ENCODE assay signal across 31 cellular contexts in the genomic region with DNA sequence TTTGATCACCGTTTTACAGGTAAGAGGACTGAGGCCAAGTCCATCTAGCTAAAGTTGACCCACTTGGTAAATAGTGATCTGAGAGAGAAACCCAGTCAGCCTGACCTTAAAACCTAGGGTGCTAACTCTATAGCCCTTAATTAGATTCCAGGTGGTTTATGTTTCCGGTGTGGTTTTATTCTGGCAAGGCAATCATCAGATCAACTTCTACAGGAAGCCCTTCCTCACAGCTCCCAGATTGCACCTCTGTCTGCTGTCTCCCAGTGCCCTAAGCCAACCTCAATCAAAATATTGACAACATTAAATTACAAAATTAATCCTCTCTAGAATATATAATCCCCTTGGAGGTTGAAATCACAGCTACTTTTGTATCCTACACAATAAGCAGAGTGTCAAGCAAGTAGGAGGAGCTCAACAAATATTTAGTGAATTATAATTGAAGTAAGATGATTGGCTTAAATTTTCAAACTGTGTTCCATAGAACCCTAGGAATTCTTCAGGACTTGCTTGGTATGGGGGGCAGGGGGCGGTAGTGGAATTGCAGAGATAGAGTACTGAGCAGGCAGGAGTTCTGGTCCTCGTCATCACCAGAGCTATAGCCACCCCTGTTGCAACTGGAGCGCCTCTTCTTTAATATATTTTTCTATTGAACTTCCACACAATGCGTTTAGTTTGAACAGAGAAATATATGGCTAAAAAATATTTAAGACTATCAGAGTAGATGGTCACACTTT.
"Had no signal": no experiment of that assay in that cellular context is flagged by ENCODE, and none has a peak within 500 bp of the region (broad histone marks: within the 10 kb centered on the region; RNA-seq: fewer than 3 reads in every experiment).

No MANE protein-coding gene starts in this region.

- H3K4me3 ChIP-seq: ascending aorta, cardiac muscle cell, colonic mucosa, gastrocnemius medialis, pancreas, psoas muscle, right atrium auricular region, smooth muscle cell, stomach, thyroid gland, upper lobe of left lung, vagina had no signal

- H3K36me3 Mint-ChIP-seq: activated naive CD8-positive, alpha-beta T cell; brain; stimulated activated naive B cell treated with anti-CD40 and anti-IgM and Interleukin-4, amounts not matched to agents 10 μg/mL and 1 μg/mL and 100 μg/mL, for 72 hours had no signal

- DNase-seq: activated B cell treated with CpG ODN at 0.5 μM for 24 hours; activated CD4-positive, alpha-beta T cell treated with anti-CD3 and anti-CD28 coated beads, Interleukin-2, amount 50 U/mL, for 1 hour; activated naive CD4-positive, alpha-beta T cell treated with Interleukin-2 at 50 U/mL for 16 hours; activated T-cell treated with anti-CD3 and anti-CD28 coated beads for 4 hours; activated T-cell treated with anti-CD3 and anti-CD28 coated beads, Interleukin-2, amount 50 U/mL, for 72 hours; cerebellar nuclear complex; colonic mucosa; effector CD8-positive, alpha-beta T cell; erythroblast; gastrocnemius medialis; glutamatergic neuron; islet precursor cell; left cardiac atrium; left ventricle myocardium superior; nephron progenitor cell; pancreas; psoas muscle; stimulated activated CD4-positive, alpha-beta T cell treated with anti-CD3 and anti-CD28 coated beads, Interleukin-15, amount 100 ng/mL, for 24 hours; stimulated activated CD4-positive, alpha-beta T cell treated with anti-CD3 and anti-CD28 coated beads, Interleukin-2, amount 100 ng/mL, for 24 hours; stimulated activated naive B cell treated with anti-CD40 and anti-IgM and Interleukin-4, amounts not matched to agents 10 μg/mL and 1 μg/mL and 100 μg/mL, for 72 hours; stomach; T-helper 2 cell; thyroid gland; upper lobe of left lung had no signal

- H3K27me3 Mint-ChIP-seq: activated B cell treated with CpG ODN at 0.5 μM for 24 hours; activated naive CD8-positive, alpha-beta T cell; stimulated activated naive B cell treated with anti-CD40 and anti-IgM and Interleukin-4, amounts not matched to agents 10 μg/mL and 1 μg/mL and 100 μg/mL, for 72 hours had no signal

- ATAC-seq: activated T-cell treated with anti-CD3 and anti-CD28 coated beads, Interleukin-2, amount 50 U/mL, for 72 hours; gastrocnemius medialis; left cardiac atrium; left ventricle myocardium superior; pancreas; psoas muscle; stimulated activated naive B cell treated with anti-CD40 and anti-IgM and Interleukin-4, amounts not matched to agents 10 μg/mL and 1 μg/mL and 100 μg/mL, for 72 hours had no signal

- H3K4me1 Mint-ChIP-seq: activated B cell treated with CpG ODN at 0.5 μM for 24 hours; nephron progenitor cell; stimulated activated naive B cell treated with anti-CD40 and anti-IgM and Interleukin-4, amounts not matched to agents 10 μg/mL and 1 μg/mL and 100 μg/mL, for 72 hours had no signal

- H3K9me3 Mint-ChIP-seq: activated B cell treated with CpG ODN at 0.5 μM for 24 hours; activated T-cell treated with anti-CD3 and anti-CD28 coated beads, Interleukin-2, amount 50 U/mL, for 72 hours; nephron progenitor cell had no signal

- H3K4me3 Mint-ChIP-seq: activated B cell treated with CpG ODN at 0.5 μM for 24 hours; activated naive CD8-positive, alpha-beta T cell; activated T-cell treated with anti-CD3 and anti-CD28 coated beads, Interleukin-2, amount 50 U/mL, for 72 hours; brain; nephron progenitor cell; stimulated activated naive B cell treated with anti-CD40 and anti-IgM and Interleukin-4, amounts not matched to agents 10 μg/mL and 1 μg/mL and 100 μg/mL, for 72 hours had no signal

- H3K27ac Mint-ChIP-seq: activated B cell treated with CpG ODN at 0.5 μM for 24 hours; activated naive CD8-positive, alpha-beta T cell; activated T-cell treated with anti-CD3 and anti-CD28 coated beads, Interleukin-2, amount 50 U/mL, for 72 hours; brain; nephron progenitor cell; stimulated activated naive B cell treated with anti-CD40 and anti-IgM and Interleukin-4, amounts not matched to agents 10 μg/mL and 1 μg/mL and 100 μg/mL, for 72 hours had no signal
